9 cellular contexts compared by ENCODE assay signal in the genomic region with DNA sequence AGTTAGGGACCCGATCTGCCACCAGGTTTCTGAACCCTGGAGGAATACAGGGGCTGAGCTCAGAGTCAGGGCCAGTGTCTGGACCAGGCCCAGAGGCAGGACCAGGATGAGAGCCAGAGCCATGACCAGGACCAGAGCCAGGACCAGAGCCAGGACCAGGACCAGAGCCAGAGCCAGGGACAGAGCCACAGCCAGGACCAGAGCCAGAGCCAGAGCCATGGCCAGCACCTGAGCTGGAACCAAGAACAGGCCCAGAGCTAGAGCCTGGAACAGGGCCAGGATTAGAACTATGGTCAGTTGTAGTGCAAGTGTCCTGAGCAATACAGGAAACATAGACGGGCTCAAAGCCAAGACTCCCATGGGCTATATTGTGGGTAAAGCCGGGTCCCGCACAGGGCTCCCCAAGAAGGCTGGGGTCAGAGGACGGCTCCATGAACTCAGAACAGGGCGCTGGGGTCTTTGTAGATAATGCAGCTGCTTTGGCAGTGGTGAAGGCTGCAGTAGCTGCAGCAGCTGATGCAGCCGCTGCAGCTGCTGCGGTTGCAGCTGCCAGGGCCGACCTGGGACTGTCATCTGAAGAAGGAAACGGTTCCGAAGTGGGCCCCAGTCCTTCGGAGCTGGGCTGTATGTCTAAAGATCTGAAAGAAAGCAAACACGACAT. TPM values are rescaled to one million over a fixed set of nuclear protein-coding genes. Genes with fewer than 3 reads are reported as not detected.
DNase-seq lines count a peak whose midpoint lies in the region; ATAC-seq and TF ChIP-seq lines count a peak whose summit lies in the region.
"Had no signal": no experiment of that assay in that cellular context is flagged by ENCODE, and none has a peak within 500 bp of the region (broad histone marks: within the 10 kb centered on the region; RNA-seq: fewer than 3 reads in every experiment).

No MANE protein-coding gene starts in this region.

- H4K20me1 ChIP-seq in PC-3 (ENCODE audit: low read length), result no peaks in the 10 kb centered on the region
- no peaks in the 10 kb centered on the region for H4K20me1 ChIP-seq in osteoblast (ENCODE audit: insufficient read depth, low read length)

- H3K27me3 ChIP-seq in Caco-2 (replicated peaks; ENCODE audit: control insufficient read depth, insufficient read depth, low read length) (no peaks in the 10 kb centered on the region), PC-3 (ENCODE audit: low read length) (no peaks in the 10 kb centered on the region), osteoblast (ENCODE audit: insufficient read depth, low read length) (no peaks in the 10 kb centered on the region)

- DNase-seq in Caco-2, result no peak
- no peak for DNase-seq in PC-3
- no peak for DNase-seq in epithelial cell of esophagus (ENCODE audit: low read depth)
- peak; percentile 73 for DNase-seq in osteoblast (ENCODE audit: insufficient read length, low spot score, missing footprints)
- no peak for DNase-seq in COR-L47 (lab: John Stamatoyannopoulos, UW)
- DNase-seq in GOT3 (lab: John Stamatoyannopoulos, UW), result no peak

- BruUV-seq in Caco-2 (replicated peaks; lab: Mats Ljungman, UMichigan) (no TSS peak), PC-3 (replicated peaks; lab: Mats Ljungman, UMichigan) (no TSS peak)

- H3K4me3 Mint-ChIP-seq in Caco-2 (ENCODE audit: unreplicated experiment), result peak overlapping the region; percentile 93

- H2AFZ ChIP-seq in PC-3 (ENCODE audit: low read length) (peak overlapping the region; percentile 82), osteoblast (ENCODE audit: low read length) (peak overlapping the region; percentile 97)

- H3K4me1 ChIP-seq in Caco-2, result peaks cover 20% of the 10 kb centered on the region
- H3K4me1 ChIP-seq in PC-3 (ENCODE audit: insufficient read depth, low read length), result peaks cover 14% of the 10 kb centered on the region; the same call in 1 of the 2 replicates
- peaks cover 24% of the 10 kb centered on the region for H3K4me1 ChIP-seq in osteoblast (ENCODE audit: insufficient read depth, low read length)

- H3K4me2 ChIP-seq in PC-3 (ENCODE audit: low read length) (peak overlapping the region; percentile 91), osteoblast (ENCODE audit: insufficient read depth, low read length) (peak overlapping the region; percentile 96)

- no peak for TF ChIP-seq CTCF in Caco-2 (IDR thresholded peaks at IDR 0.05; ENCODE audit: insufficient read depth in 1 of 2, low read depth in 1 of 2, low read length in 1 of 2, severe bottlenecking in 1 of 2, unreplicated experiment in 1 of 2)
- no peak for TF ChIP-seq CTCF in PC-3 (conservative IDR thresholded peaks at IDR 0.05; ENCODE audit: low read depth, low read length)
- no peak for TF ChIP-seq CTCF in epithelial cell of esophagus (IDR thresholded peaks at IDR 0.05; ENCODE audit: insufficient read depth, low read depth, low read length, missing control alignments)
- no peak for TF ChIP-seq CTCF in osteoblast (IDR thresholded peaks at IDR 0.05; ENCODE audit: extremely low read depth, low read depth, low read length)

- H3K4me1 Mint-ChIP-seq in Caco-2 (ENCODE audit: low read depth, unreplicated experiment), result peaks cover 14% of the 10 kb centered on the region

- no peaks in the 10 kb centered on the region for H3K9me3 ChIP-seq in Caco-2
- H3K9me3 ChIP-seq in PC-3 (ENCODE audit: low read length), result no peaks in the 10 kb centered on the region
- H3K9me3 ChIP-seq in osteoblast (ENCODE audit: low read depth, low read length), result no peaks in the 10 kb centered on the region

- H3K27me3 Mint-ChIP-seq in Caco-2 (ENCODE audit: insufficient read depth, unreplicated experiment), result no peaks in the 10 kb centered on the region

- H3K9ac ChIP-seq in PC-3 (ENCODE audit: low read length), result no peak overlapping the region

- peaks cover 30% of the 10 kb centered on the region for H3K36me3 Mint-ChIP-seq in Caco-2 (ENCODE audit: insufficient read depth, unreplicated experiment)

- no peak for ATAC-seq in PC-3
- no peak for ATAC-seq in HG03280 (IDR thresholded peaks at IDR 0.05; ENCODE audit: unreplicated experiment)
- ATAC-seq in HG03521 (IDR thresholded peaks at IDR 0.05; ENCODE audit: unreplicated experiment), result no peak

- no peak overlapping the region for H3K27ac ChIP-seq in PC-3 (ENCODE audit: low read length)
- peak overlapping the region; percentile 77 for H3K27ac ChIP-seq in osteoblast (ENCODE audit: low read depth, low read length)

- H3K79me2 ChIP-seq in PC-3 (ENCODE audit: low read length), result peaks cover 9% of the 10 kb centered on the region
- no peaks in the 10 kb centered on the region for H3K79me2 ChIP-seq in osteoblast (ENCODE audit: insufficient read depth, low read length)

- CTCF ChIA-PET in Caco-2 (lab: Charles Lee), result interaction anchor here (1.0 to 4.6 kb wide), 4 partner anchors 13 to 55 kb away, joined by 3 to 77 read pairs (median 3); no protein-coding TSS in a partner anchor
- CTCF ChIA-PET in PC-3 (lab: Charles Lee), result interaction anchor here (0.7 kb wide), 1 partner anchor 21 kb away, joined by 4 read pairs; no protein-coding TSS in a partner anchor

- peak overlapping the region; percentile 26 for H3K4me3 ChIP-seq in Caco-2 (ENCODE audit: low read depth, low read length)
- peak overlapping the region; percentile 68 for H3K4me3 ChIP-seq in PC-3 (ENCODE audit: low read length)
- peak overlapping the region; percentile 47 for H3K4me3 ChIP-seq in epithelial cell of esophagus (ENCODE audit: low read length)
- peak overlapping the region; percentile 81 for H3K4me3 ChIP-seq in osteoblast (ENCODE audit: insufficient read depth, low read length)

- no peaks in the 10 kb centered on the region for H3K36me3 ChIP-seq in Caco-2 (ENCODE audit: control insufficient read depth, insufficient read depth, low read length)
- H3K36me3 ChIP-seq in PC-3 (ENCODE audit: low read depth, low read length), result no peaks in the 10 kb centered on the region
- H3K36me3 ChIP-seq in osteoblast (ENCODE audit: insufficient read depth, low read length), result peaks cover 33% of the 10 kb centered on the region

- no peaks in the 10 kb centered on the region for H3K9me2 ChIP-seq in PC-3 (replicated peaks; ENCODE audit: low read length)

- peak overlapping the region; percentile 78 for H3K27ac Mint-ChIP-seq in Caco-2 (ENCODE audit: unreplicated experiment)

- H3K9me3 Mint-ChIP-seq in Caco-2 (ENCODE audit: unreplicated experiment), result no peaks in the 10 kb centered on the region

- intact Hi-C loops in Caco-2 (cut with micrococcal nuclease; ENCODE audit: unreplicated experiment), result no loop called here
- intact Hi-C loops in PC-3 (cut with micrococcal nuclease), result no loop called here

- no peaks in the 10 kb centered on the region for H3F3A ChIP-seq in PC-3 (ENCODE audit: low read length, unreplicated experiment)

- POLR2A ChIA-PET in Caco-2 (lab: Charles Lee), result interaction anchor here (0.6 to 1.5 kb wide), 4 partner anchors 11 to 695 kb away, joined by 3 to 4 read pairs (median 4); no protein-coding TSS in a partner anchor
- POLR2A ChIA-PET in PC-3 (lab: Charles Lee; ENCODE audit: unreplicated experiment), result no interaction called here

RNA-seq across cellular contexts. Expression of a gene that starts 0.6 kb away (rescaled TPM):
- 0.19 and 0.29 TPM in 2 replicates for total RNA-seq in Caco-2 (2022)
- not detected in 2 replicates for total RNA-seq in PC-3 (2014; rRNA removed)
- total RNA-seq in osteoblast, result 0.88 and 2.2 TPM in 2 replicates

RNA-seq across cellular contexts. Expression of a gene that starts 3.3 kb away (rescaled TPM):
- total RNA-seq in Caco-2 (2022) (88.0 and 110 TPM in 2 replicates), PC-3 (2014; rRNA removed) (69.7 and 78.5 TPM in 2 replicates), osteoblast (17.0 and 17.4 TPM in 2 replicates)

RNA-seq across cellular contexts. Expression of a gene that starts 17.0 kb away (rescaled TPM):
- total RNA-seq in Caco-2 (2022) (not detected in 2 replicates), PC-3 (2014; rRNA removed) (0.29 TPM in 1 of 2 replicates, not detected in the other), osteoblast (not detected in 2 replicates)
- total RNA-seq: pulmonary artery endothelial cell had no signal

RNA-seq across cellular contexts. Expression of a gene that starts 17.5 kb away (rescaled TPM):
- total RNA-seq in Caco-2 (2022) (4.8 and 4.9 TPM in 2 replicates), PC-3 (2014; rRNA removed) (1.6 and 2.4 TPM in 2 replicates), osteoblast (2.1 and 2.5 TPM in 2 replicates)

RNA-seq across cellular contexts. Expression of a gene that starts 20.1 kb away (rescaled TPM):
- total RNA-seq in Caco-2 (2022) (40.5 and 44.1 TPM in 2 replicates), PC-3 (2014; rRNA removed) (1.0 and 1.5 TPM in 2 replicates), osteoblast (16.6 and 20.3 TPM in 2 replicates)

Comparison
In these comparisons a context has a peak if more than half of its experiments do, and no peak if none do; other contexts are left out.
1. H3K4me3 ChIP-seq: peak in every context shown above with its lines; median percentile 81 in osteoblast; 68 in PC-3; 47 in epithelial cell of esophagus; 26 in Caco-2.